6 cellular contexts compared by ENCODE assay signal in genomic region chr19:1251503-1252220, GRCh38. TPM values are rescaled to one million over a fixed set of nuclear protein-coding genes. Genes with fewer than 3 reads are reported as not detected.
DNase-seq lines count a peak whose midpoint lies in the region; TF ChIP-seq lines count a peak whose summit lies in the region.

No MANE protein-coding gene starts in this region.

- no peaks in the 10 kb centered on the region for H3K27me3 ChIP-seq in ascending aorta
- no peaks in the 10 kb centered on the region for H3K27me3 ChIP-seq in muscle layer of duodenum (ENCODE audit: low read depth, low read length)

- no peaks in the 10 kb centered on the region for H3K9me3 ChIP-seq in ascending aorta
- no peaks in the 10 kb centered on the region for H3K9me3 ChIP-seq in muscle layer of duodenum (ENCODE audit: control insufficient read depth in 1 of 2, low read length in 2 of 2)

- DNase-seq in stimulated activated CD4-positive, alpha-beta T cell treated with anti-CD3 and anti-CD28 coated beads, Interleukin-15, amount 100 ng/mL, for 24 hours, result peak; percentile 58
- no peak for DNase-seq in stimulated activated CD4-positive, alpha-beta T cell treated with anti-CD3 and anti-CD28 coated beads, Interleukin-12 subunit alpha, Interleukin-12 subunit beta, amount 100 ng/mL, for 4 hours
- DNase-seq in ascending aorta (ENCODE audit: low spot score in 2 of 2), result no peak
- no peak for DNase-seq in EL
- DNase-seq in NCI-H510A treated with DMSO at 0.1 percent for 48 hours (lab: John Stamatoyannopoulos, UW), result no peak

- peak overlapping the region; percentile 94 to 98 for H3K27ac ChIP-seq in ascending aorta
- peak overlapping the region; percentile 92 for H3K27ac ChIP-seq in muscle layer of duodenum (ENCODE audit: low read length)

- intact Hi-C loops in ascending aorta (cut with DNase I), result no loop called here

- H3K4me3 ChIP-seq in ascending aorta (peak overlapping the region; percentile 95), muscle layer of duodenum (ENCODE audit: low read depth in 1 of 2, low read length in 2 of 2) (peak overlapping the region; percentile 77 to 93)

- peaks cover 36 to 48% of the 10 kb centered on the region in 2 donors for H3K36me3 ChIP-seq in ascending aorta
- peaks cover 27 to 40% of the 10 kb centered on the region in 2 donors for H3K36me3 ChIP-seq in muscle layer of duodenum (ENCODE audit: control insufficient read depth in 1 of 2, insufficient read depth in 2 of 2, low read length in 2 of 2)

- H3K4me1 ChIP-seq in ascending aorta (peaks cover 31 to 38% of the 10 kb centered on the region in 2 donors), muscle layer of duodenum (ENCODE audit: control insufficient read depth in 1 of 2, insufficient read depth in 2 of 2, low read length in 2 of 2) (peaks cover 6 to 38% of the 10 kb centered on the region in 2 donors)

- TF ChIP-seq CTCF in ascending aorta (IDR thresholded peaks at IDR 0.05), result no peak

RNA-seq across cellular contexts. Expression of gene MIDN, which starts 3.3 kb away (rescaled TPM):
- total RNA-seq in ascending aorta, result 307 TPM

RNA-seq across cellular contexts. Expression of gene ATP5F1D, which starts 10.1 kb away (rescaled TPM):
- 232 TPM for total RNA-seq in ascending aorta

RNA-seq across cellular contexts. Expression of gene CBARP, which starts 13.9 kb away (rescaled TPM):
- total RNA-seq in ascending aorta, result 1.9 TPM

RNA-seq across cellular contexts. Expression of gene CIRBP, which starts 17.5 kb away (rescaled TPM):
- total RNA-seq in ascending aorta, result 442 TPM

RNA-seq across cellular contexts. Expression of gene FAM174C, which starts 23.7 kb away (rescaled TPM):
- total RNA-seq in ascending aorta, result 156 TPM
